In the genomic region with DNA sequence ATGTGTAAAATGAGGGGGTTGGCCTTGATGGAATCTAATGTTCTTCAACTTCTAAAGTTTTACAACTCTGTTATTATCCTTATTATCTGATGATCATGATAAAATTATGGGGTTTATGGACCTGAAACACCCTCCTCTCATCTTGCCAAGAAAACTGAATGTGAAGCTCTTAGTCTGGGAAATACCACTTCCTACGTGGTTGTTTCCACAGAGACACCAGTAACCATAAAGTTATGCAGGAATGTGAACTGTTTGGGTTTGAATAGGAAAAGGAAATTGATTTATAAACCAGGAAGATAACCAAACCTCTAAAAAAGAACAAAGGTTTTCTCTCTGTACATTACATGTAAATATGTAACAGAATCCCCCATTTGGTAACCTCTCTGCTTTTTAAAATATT, we compare ENCODE assay signal across 15 cellular contexts. TPM values are rescaled to one million over a fixed set of nuclear protein-coding genes. Genes with fewer than 3 reads are reported as not detected.
A peak's percentile ranks its signal among the peaks of the same experiment; 100 is the strongest.
DNase-seq lines count a peak whose midpoint lies in the region; ATAC-seq and TF ChIP-seq lines count a peak whose summit lies in the region.
"Had no signal": no experiment of that assay in that cellular context is flagged by ENCODE, and none has a peak within 500 bp of the region (broad histone marks: within the 10 kb centered on the region; RNA-seq: fewer than 3 reads in every experiment).

No MANE protein-coding gene starts in this region.

- H3K4me2 ChIP-seq in PC-3 (ENCODE audit: low read length): no peak overlapping the region

- peak overlapping the region; percentile 65 for H3K27ac Mint-ChIP-seq in mesothelial cell of epicardium
- H3K27ac Mint-ChIP-seq: type B pancreatic cell had no signal

- no peak overlapping the region for H3K27ac ChIP-seq in PC-3 (ENCODE audit: low read length)
- H3K27ac ChIP-seq: SK-N-MC had no signal

- H3K4me3 Mint-ChIP-seq in mesothelial cell of epicardium: no peak overlapping the region
- H3K4me3 Mint-ChIP-seq in activated T-cell treated with anti-CD3 and anti-CD28 coated beads, Interleukin-2, amount 50 U/mL, for 4 hours: no peak overlapping the region
- H3K4me3 Mint-ChIP-seq: type B pancreatic cell had no signal

- H3K36me3 ChIP-seq in PC-3 (ENCODE audit: low read depth, low read length): no peaks in the 10 kb centered on the region

- TF ChIP-seq CTCF in AG10803 (conservative IDR thresholded peaks at IDR 0.05; ENCODE audit: low read length) (no peak), PC-3 (conservative IDR thresholded peaks at IDR 0.05; ENCODE audit: low read depth, low read length) (no peak), epithelial cell of esophagus (IDR thresholded peaks at IDR 0.05; ENCODE audit: insufficient read depth, low read depth, low read length, missing control alignments) (no peak), mesothelial cell of epicardium (IDR thresholded peaks at IDR 0.05; ENCODE audit: unreplicated experiment) (no peak)

- H3K9ac ChIP-seq in PC-3 (ENCODE audit: low read length): no peak overlapping the region

- H3K27me3 ChIP-seq in PC-3 (ENCODE audit: low read length): no peaks in the 10 kb centered on the region

- peak; percentile 90 for DNase-seq in AG10803 (ENCODE audit: low read depth)
- DNase-seq in PC-3: peak; percentile 31
- DNase-seq in epithelial cell of esophagus (ENCODE audit: low read depth): peak; percentile 6
- DNase-seq in mesothelial cell of epicardium (ENCODE audit: low spot score in 2 of 2, unreplicated experiment in 2 of 2): no peak
- DNase-seq in cerebellum (ENCODE audit: low spot score): no peak
- DNase-seq in stimulated activated CD4-positive, alpha-beta T cell treated with anti-CD3 and anti-CD28 coated beads, Interleukin-15, amount 100 ng/mL, for 24 hours: no peak
- DNase-seq in DMS79 (lab: John Stamatoyannopoulos, UW): no peak
- no peak for DNase-seq in activated T-cell treated with anti-CD3 and anti-CD28 coated beads, Interleukin-2, amount 50 U/mL, for 4 hours
- DNase-seq: activated gamma-delta T cell treated with Interleukin-2 at 50 U/mL for 16 hours; GOT3; Karpas-422; NCI-H2029; stimulated activated CD4-positive, alpha-beta T cell treated with anti-CD3 and anti-CD28 coated beads, Interleukin-2, amount 100 ng/mL, for 48 hours had no signal

- H3K4me1 ChIP-seq in PC-3 (ENCODE audit: insufficient read depth, low read length): peaks cover 4% of the 10 kb centered on the region; the same call in 1 of the 2 replicates

- H3F3A ChIP-seq in PC-3 (ENCODE audit: low read length, unreplicated experiment): no peaks in the 10 kb centered on the region

- no peak for ATAC-seq in PC-3
- ATAC-seq in activated T-cell treated with anti-CD3 and anti-CD28 coated beads, Interleukin-2, amount 50 U/mL, for 4 hours: no peak

- intact Hi-C loops in PC-3 (cut with micrococcal nuclease): no loop called here

- no peaks in the 10 kb centered on the region for H3K79me2 ChIP-seq in PC-3 (ENCODE audit: low read length)

- no peaks in the 10 kb centered on the region for H3K36me3 Mint-ChIP-seq in mesothelial cell of epicardium
- no peaks in the 10 kb centered on the region for H3K36me3 Mint-ChIP-seq in activated T-cell treated with anti-CD3 and anti-CD28 coated beads, Interleukin-2, amount 50 U/mL, for 4 hours (ENCODE audit: insufficient read depth)
- H3K36me3 Mint-ChIP-seq: type B pancreatic cell had no signal

- 0 out of 2 replicates have a peak, but pooled peaks cover 4% of the 10 kb centered on the region for H3K9me3 ChIP-seq in PC-3 (ENCODE audit: low read length)

- H3K9me3 Mint-ChIP-seq in mesothelial cell of epicardium: peaks cover 13% of the 10 kb centered on the region
- peaks cover 16% of the 10 kb centered on the region for H3K9me3 Mint-ChIP-seq in activated T-cell treated with anti-CD3 and anti-CD28 coated beads, Interleukin-2, amount 50 U/mL, for 4 hours
- H3K9me3 Mint-ChIP-seq: type B pancreatic cell had no signal

- no TSS peak for BruUV-seq in PC-3 (replicated peaks; lab: Mats Ljungman, UMichigan)

- H3K4me1 Mint-ChIP-seq in mesothelial cell of epicardium: peaks cover 13% of the 10 kb centered on the region
- no peaks in the 10 kb centered on the region for H3K4me1 Mint-ChIP-seq in activated T-cell treated with anti-CD3 and anti-CD28 coated beads, Interleukin-2, amount 50 U/mL, for 4 hours (ENCODE audit: low read depth)

- H3K4me3 ChIP-seq in AG10803 (ENCODE audit: low read length) (no peak overlapping the region), PC-3 (ENCODE audit: low read length) (no peak overlapping the region), epithelial cell of esophagus (ENCODE audit: low read length) (no peak overlapping the region)
- H3K4me3 ChIP-seq: SK-N-MC had no signal

- no peak overlapping the region for H2AFZ ChIP-seq in PC-3 (ENCODE audit: low read length)

- H3K9me2 ChIP-seq in PC-3 (replicated peaks; ENCODE audit: low read length): no peaks in the 10 kb centered on the region

- H3K27me3 Mint-ChIP-seq in mesothelial cell of epicardium (ENCODE audit: low read depth): no peaks in the 10 kb centered on the region
- peaks cover 6% of the 10 kb centered on the region for H3K27me3 Mint-ChIP-seq in activated T-cell treated with anti-CD3 and anti-CD28 coated beads, Interleukin-2, amount 50 U/mL, for 4 hours (ENCODE audit: low read depth)
- H3K27me3 Mint-ChIP-seq: type B pancreatic cell had no signal

- H4K20me1 ChIP-seq in PC-3 (ENCODE audit: low read length): no peaks in the 10 kb centered on the region

- CTCF ChIA-PET in PC-3 (lab: Charles Lee): no interaction called here

- POLR2A ChIA-PET in PC-3 (lab: Charles Lee; ENCODE audit: unreplicated experiment): interaction anchor here (0.7 to 0.9 kb wide), 2 partner anchors 104 to 200 kb away, joined by 3 to 4 read pairs; no protein-coding TSS in a partner anchor

RNA-seq across cellular contexts. Expression of gene RAI14, which starts 28.3 kb away (rescaled TPM):
- total RNA-seq in PC-3 (2014; rRNA removed) (54.4 and 73.5 TPM in 2 replicates), mesothelial cell of epicardium (117 to 134 TPM (median 120 TPM) in 3 replicates), cerebellum (20.0 TPM)
- total RNA-seq in activated T-cell treated with anti-CD3 and anti-CD28 coated beads, Interleukin-2, amount 50 U/mL, for 4 hours: 1 to 10 TPM; 4.8 to 8.7 (median 7.1) TPM

Comparison
In these comparisons a context has a peak if more than half of its experiments do, and no peak if none do; other contexts are left out.
1. DNase-seq: peak in AG10803 (single experiment), PC-3 (single experiment) and epithelial cell of esophagus (single experiment); none in mesothelial cell of epicardium (0 of 2), cerebellum (single experiment), stimulated activated CD4-positive, alpha-beta T cell treated with anti-CD3 and anti-CD28 coated beads, Interleukin-15, amount 100 ng/mL, for 24 hours (single experiment), DMS79 (single experiment) and activated T-cell treated with anti-CD3 and anti-CD28 coated beads, Interleukin-2, amount 50 U/mL, for 4 hours (single experiment).